In genomic region chr11:82996966-82997606, GRCh38 we compare ENCODE assay signal across 8 cellular contexts.
A peak's percentile ranks its signal among the peaks of the same experiment; 100 is the strongest.
DNase-seq lines count a peak whose midpoint lies in the region; ATAC-seq lines count a peak whose summit lies in the region.

No MANE protein-coding gene starts in this region.

- DNase-seq in astrocyte of the hippocampus (ENCODE audit: low read depth, low spot score) (peak; percentile 46), activated gamma-delta T cell (lab: John Stamatoyannopoulos, UW) (no peak), AML-193 (lab: John Stamatoyannopoulos, UW) (no peak), hippocampal formation (lab: John Stamatoyannopoulos, UW) (no peak)
- DNase-seq in activated effector memory CD4-positive, alpha-beta T cell treated with anti-CD3 and anti-CD28 coated beads, Interleukin-2, amount 50 U/mL, for 16 hours, result no peak

- ATAC-seq in GM18502 (IDR thresholded peaks at IDR 0.05; ENCODE audit: poor library complexity, unreplicated experiment), result peak; percentile 94
- peak; percentile 90 for ATAC-seq in GM21381 (IDR thresholded peaks at IDR 0.05; ENCODE audit: unreplicated experiment)
- ATAC-seq in HG03558 (IDR thresholded peaks at IDR 0.05; ENCODE audit: extremely low read depth, unreplicated experiment), result peak; percentile 86
